In the genomic region with DNA sequence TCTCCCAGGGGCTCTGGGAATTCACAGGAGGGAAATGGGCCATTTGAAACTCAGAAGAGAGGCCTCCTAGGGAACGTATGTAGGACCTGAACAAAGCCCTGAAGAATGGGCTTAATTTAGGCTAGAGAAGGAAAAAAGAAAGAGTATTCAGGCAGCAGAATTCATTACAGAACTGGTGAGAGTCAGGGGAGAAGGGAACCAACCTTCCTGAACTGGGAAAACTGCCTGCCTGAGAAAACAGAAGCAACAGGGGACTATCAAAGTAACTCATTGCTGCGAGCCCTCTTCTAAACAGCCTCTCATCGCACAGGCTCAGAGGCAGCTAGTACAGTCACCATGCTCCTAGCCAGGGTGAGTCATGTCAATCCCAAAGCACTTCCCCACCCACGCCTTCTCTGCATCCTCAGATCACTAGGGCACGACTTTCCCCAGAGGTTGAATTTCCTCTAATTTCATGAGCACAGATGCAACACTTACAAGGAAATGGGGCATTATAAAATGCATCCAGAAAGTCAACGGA, we compare ENCODE assay signal across 1 cellular context.
TF ChIP-seq lines count a peak whose summit lies in the region.

No MANE protein-coding gene starts in this region.

TF ChIP-seq in WTC11, 78 proteins besides CTCF, POLR2A, EP300 and RAD21 (continued from another document):
- TF ChIP-seq, protein P1, sequence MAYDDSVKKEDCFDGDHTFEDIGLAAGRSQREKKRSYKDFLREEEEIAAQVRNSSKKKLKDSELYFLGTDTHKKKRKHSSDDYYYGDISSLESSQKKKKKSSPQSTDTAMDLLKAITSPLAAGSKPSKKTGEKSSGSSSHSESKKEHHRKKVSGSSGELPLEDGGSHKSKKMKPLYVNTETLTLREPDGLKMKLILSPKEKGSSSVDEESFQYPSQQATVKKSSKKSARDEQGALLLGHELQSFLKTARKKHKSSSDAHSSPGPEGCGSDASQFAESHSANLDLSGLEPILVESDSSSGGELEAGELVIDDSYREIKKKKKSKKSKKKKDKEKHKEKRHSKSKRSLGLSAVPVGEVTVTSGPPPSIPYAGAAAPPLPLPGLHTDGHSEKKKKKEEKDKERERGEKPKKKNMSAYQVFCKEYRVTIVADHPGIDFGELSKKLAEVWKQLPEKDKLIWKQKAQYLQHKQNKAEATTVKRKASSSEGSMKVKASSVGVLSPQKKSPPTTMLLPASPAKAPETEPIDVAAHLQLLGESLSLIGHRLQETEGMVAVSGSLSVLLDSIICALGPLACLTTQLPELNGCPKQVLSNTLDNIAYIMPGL (CRISPR knock-in tag; IDR thresholded peaks at IDR 0.05): no peak
- no peak for TF ChIP-seq CREM (CRISPR knock-in tag; IDR thresholded peaks at IDR 0.05)
